In genomic region chr14:94938016-94938415, GRCh38 we compare ENCODE assay signal across 18 cellular contexts.
"Had no signal": no experiment of that assay in that cellular context is flagged by ENCODE, and none has a peak within 500 bp of the region (broad histone marks: within the 10 kb centered on the region; RNA-seq: fewer than 3 reads in every experiment).

No MANE protein-coding gene starts in this region.

- ATAC-seq: activated CD8-positive, alpha-beta T cell treated with anti-CD3 and anti-CD28 coated beads, Interleukin-2, amount 10 ng/mL, durations not matched to agents 7 days and 5 days; WTC11 had no signal

- H3K36me3 ChIP-seq: adrenal gland had no signal

- H3K4me3 ChIP-seq: adrenal gland had no signal

- H3K27ac ChIP-seq: adrenal gland had no signal

- H3K27me3 ChIP-seq: adrenal gland had no signal

- H3K9me3 ChIP-seq: adrenal gland had no signal

- DNase-seq: activated CD4-positive, alpha-beta T cell treated with anti-CD3 and anti-CD28 coated beads for 48 hours; activated CD4-positive, alpha-beta T cell treated with anti-CD3 and anti-CD28 coated beads, Interleukin-2, amount 50 U/mL, for 4 hours; activated CD4-positive, CD25-positive, alpha-beta regulatory T cell treated with anti-CD3 and anti-CD28 coated beads, Interleukin-2, amount 50 U/mL, for 72 hours; activated CD8-positive, alpha-beta memory T cell treated with anti-CD3 and anti-CD28 coated beads, Interleukin-2, amount 50 U/mL, for 48 hours; activated CD8-positive, alpha-beta T cell treated with anti-CD3 and anti-CD28 coated beads, Interleukin-2, amount 10 ng/mL, durations not matched to agents 7 days and 5 days; activated naive CD4-positive, alpha-beta T cell treated with anti-CD3 and anti-CD28 coated beads, Interleukin-2, amount 50 U/mL, for 16 hours; activated naive CD8-positive, alpha-beta T cell treated with anti-CD3 and anti-CD28 coated beads, Interleukin-2, amount 10 ng/mL, durations not matched to agents 7 days and 5 days; activated T-cell treated with anti-CD3 and anti-CD28 coated beads, Interleukin-2, amount 50 U/mL, for 1 hour; adrenal gland; anterior cingulate cortex; NCI-H1417; NCI-H1930; NCI-H345; NCI-H510A; NCI-H526 treated with DMSO at 0.1 percent for 48 hours; SIG-M5; T-helper 9 cell had no signal
